ENCODE assay signal across 1 cellular context in the genomic region with DNA sequence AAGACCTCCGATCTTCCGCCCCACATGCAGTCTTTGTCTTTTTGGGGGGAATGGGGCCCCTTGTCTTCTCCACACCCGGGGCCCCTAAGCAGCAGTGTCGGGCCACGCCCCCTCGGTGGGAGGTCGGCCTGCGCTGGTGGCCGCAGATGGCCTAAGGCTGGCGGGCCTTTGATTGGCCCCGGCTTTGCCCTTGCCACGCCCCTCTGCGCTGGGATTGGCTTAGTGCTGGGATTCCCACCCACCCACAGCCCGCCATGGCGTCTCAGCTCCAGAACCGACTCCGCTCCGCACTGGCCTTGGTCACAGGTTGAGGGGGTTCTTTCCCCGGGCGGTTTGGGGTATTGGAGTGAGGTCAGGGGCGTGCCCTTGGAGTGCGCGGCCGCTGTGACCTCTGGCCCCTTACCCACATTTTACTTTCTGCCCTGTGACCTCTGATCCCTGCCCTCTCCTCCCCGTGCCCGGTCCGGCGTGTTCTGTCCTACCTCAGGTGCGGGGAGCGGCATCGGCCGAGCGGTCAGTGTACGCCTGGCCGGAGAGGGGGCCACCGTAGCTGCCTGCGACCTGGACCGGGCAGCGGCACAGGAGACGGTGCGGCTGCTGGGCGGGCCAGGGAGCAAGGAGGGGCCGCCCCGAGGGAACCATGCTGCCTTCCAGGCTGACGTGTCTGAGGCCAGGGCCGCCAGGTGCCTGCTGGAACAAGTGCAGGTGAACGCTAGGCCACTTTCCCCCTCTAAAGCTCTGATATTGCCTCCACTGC.
TF ChIP-seq lines count a peak whose summit lies in the region.

A gene (plus strand): TSS at position 241 of the 757 bp plus-strand sequence. CDS start 14 bp downstream, at position 255.

TF ChIP-seq in HEK293, 187 proteins besides CTCF, POLR2A, EP300 and RAD21 (continued from another document and continues in another):
- TF ChIP-seq, protein P1, sequence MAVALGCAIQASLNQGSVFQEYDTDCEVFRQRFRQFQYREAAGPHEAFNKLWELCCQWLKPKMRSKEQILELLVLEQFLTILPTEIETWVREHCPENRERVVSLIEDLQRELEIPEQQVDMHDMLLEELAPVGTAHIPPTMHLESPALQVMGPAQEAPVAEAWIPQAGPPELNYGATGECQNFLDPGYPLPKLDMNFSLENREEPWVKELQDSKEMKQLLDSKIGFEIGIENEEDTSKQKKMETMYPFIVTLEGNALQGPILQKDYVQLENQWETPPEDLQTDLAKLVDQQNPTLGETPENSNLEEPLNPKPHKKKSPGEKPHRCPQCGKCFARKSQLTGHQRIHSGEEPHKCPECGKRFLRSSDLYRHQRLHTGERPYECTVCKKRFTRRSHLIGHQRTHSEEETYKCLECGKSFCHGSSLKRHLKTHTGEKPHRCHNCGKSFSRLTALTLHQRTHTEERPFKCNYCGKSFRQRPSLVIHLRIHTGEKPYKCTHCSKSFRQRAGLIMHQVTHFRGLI (tag by site-specific recombination; IDR thresholded peaks at IDR 0.05): no peak
- TF ChIP-seq ZNF426 (tag by site-specific recombination; IDR thresholded peaks at IDR 0.05): no peak
- TF ChIP-seq, protein P2, sequence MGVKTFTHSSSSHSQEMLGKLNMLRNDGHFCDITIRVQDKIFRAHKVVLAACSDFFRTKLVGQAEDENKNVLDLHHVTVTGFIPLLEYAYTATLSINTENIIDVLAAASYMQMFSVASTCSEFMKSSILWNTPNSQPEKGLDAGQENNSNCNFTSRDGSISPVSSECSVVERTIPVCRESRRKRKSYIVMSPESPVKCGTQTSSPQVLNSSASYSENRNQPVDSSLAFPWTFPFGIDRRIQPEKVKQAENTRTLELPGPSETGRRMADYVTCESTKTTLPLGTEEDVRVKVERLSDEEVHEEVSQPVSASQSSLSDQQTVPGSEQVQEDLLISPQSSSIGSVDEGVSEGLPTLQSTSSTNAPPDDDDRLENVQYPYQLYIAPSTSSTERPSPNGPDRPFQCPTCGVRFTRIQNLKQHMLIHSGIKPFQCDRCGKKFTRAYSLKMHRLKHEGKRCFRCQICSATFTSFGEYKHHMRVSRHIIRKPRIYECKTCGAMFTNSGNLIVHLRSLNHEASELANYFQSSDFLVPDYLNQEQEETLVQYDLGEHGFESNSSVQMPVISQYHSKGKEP (tag by site-specific recombination; IDR thresholded peaks at IDR 0.05): no peak
- no peak for TF ChIP-seq ZNF585B (tag by site-specific recombination; IDR thresholded peaks at IDR 0.05)
- TF ChIP-seq ZNF10 (tag by site-specific recombination; IDR thresholded peaks at IDR 0.05): 0 out of 2 replicates have a peak, but pooled peaks have one; percentile 12
- no peak for TF ChIP-seq ZNF202 (tag by site-specific recombination; IDR thresholded peaks at IDR 0.05; ENCODE audit: borderline replicate concordance)
- TF ChIP-seq, protein P3, sequence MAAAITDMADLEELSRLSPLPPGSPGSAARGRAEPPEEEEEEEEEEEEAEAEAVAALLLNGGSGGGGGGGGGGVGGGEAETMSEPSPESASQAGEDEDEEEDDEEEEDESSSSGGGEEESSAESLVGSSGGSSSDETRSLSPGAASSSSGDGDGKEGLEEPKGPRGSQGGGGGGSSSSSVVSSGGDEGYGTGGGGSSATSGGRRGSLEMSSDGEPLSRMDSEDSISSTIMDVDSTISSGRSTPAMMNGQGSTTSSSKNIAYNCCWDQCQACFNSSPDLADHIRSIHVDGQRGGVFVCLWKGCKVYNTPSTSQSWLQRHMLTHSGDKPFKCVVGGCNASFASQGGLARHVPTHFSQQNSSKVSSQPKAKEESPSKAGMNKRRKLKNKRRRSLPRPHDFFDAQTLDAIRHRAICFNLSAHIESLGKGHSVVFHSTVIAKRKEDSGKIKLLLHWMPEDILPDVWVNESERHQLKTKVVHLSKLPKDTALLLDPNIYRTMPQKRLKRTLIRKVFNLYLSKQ (tag by site-specific recombination; IDR thresholded peaks at IDR 0.05; ENCODE audit: borderline replicate concordance): no peak
- TF ChIP-seq, protein P4, sequence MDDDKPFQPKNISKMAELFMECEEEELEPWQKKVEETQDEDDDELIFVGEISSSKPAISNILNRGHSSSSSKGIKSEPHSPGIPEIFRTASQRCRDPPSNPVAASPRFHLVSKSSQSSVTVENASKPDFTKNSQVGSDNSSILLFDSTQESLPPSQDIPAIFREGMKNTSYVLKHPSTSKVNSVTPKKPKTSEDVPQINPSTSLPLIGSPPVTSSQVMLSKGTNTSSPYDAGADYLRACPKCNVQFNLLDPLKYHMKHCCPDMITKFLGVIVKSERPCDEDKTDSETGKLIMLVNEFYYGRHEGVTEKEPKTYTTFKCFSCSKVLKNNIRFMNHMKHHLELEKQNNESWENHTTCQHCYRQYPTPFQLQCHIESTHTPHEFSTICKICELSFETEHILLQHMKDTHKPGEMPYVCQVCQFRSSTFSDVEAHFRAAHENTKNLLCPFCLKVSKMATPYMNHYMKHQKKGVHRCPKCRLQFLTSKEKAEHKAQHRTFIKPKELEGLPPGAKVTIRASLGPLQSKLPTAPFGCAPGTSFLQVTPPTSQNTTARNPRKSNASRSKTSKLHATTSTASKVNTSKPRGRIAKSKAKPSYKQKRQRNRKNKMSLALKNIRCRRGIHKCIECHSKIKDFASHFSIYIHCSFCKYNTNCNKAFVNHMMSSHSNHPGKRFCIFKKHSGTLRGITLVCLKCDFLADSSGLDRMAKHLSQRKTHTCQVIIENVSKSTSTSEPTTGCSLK (tag by site-specific recombination; IDR thresholded peaks at IDR 0.05): no peak
- no peak for TF ChIP-seq MEIS1 (CRISPR knock-in tag; IDR thresholded peaks at IDR 0.05; ENCODE audit: borderline replicate concordance)
- no peak for TF ChIP-seq ZNF175 (tag by site-specific recombination; IDR thresholded peaks at IDR 0.05)
- TF ChIP-seq ZNF354C (tag by site-specific recombination; IDR thresholded peaks at IDR 0.05; ENCODE audit: borderline replicate concordance, low read depth): no peak
- peak; percentile 8; the same call in 1 of the 2 replicates for TF ChIP-seq ZNF596 (tag by site-specific recombination; IDR thresholded peaks at IDR 0.05)
- TF ChIP-seq ZNF112 (tag by site-specific recombination; IDR thresholded peaks at IDR 0.05): no peak
- no peak for TF ChIP-seq ZNF548 (tag by site-specific recombination; IDR thresholded peaks at IDR 0.05)
- TF ChIP-seq ZNF48 (tag by site-specific recombination; IDR thresholded peaks at IDR 0.05): no peak
- peak; percentile 96 for TF ChIP-seq GLIS1 (tag by site-specific recombination; IDR thresholded peaks at IDR 0.05)
- TF ChIP-seq GLIS2 (tag by site-specific recombination; IDR thresholded peaks at IDR 0.05): peak; percentile 97
- TF ChIP-seq YY2 (tag by site-specific recombination; IDR thresholded peaks at IDR 0.05): no peak
- peak; percentile 25; the same call in 1 of the 2 replicates for TF ChIP-seq ZFHX2 (tag by site-specific recombination; conservative IDR thresholded peaks at IDR 0.05)
- no peak for TF ChIP-seq ZNF664 (tag by site-specific recombination; IDR thresholded peaks at IDR 0.05)
- TF ChIP-seq, protein P5, sequence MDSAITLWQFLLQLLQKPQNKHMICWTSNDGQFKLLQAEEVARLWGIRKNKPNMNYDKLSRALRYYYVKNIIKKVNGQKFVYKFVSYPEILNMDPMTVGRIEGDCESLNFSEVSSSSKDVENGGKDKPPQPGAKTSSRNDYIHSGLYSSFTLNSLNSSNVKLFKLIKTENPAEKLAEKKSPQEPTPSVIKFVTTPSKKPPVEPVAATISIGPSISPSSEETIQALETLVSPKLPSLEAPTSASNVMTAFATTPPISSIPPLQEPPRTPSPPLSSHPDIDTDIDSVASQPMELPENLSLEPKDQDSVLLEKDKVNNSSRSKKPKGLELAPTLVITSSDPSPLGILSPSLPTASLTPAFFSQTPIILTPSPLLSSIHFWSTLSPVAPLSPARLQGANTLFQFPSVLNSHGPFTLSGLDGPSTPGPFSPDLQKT (IDR thresholded peaks at IDR 0.05; ENCODE audit: borderline replicate concordance, low read depth, low read length): no peak
- no peak for TF ChIP-seq ZNF654 (tag by site-specific recombination; IDR thresholded peaks at IDR 0.05; ENCODE audit: low read depth)
- no peak for TF ChIP-seq ZNF529 (tag by site-specific recombination; IDR thresholded peaks at IDR 0.05; ENCODE audit: insufficient replicate concordance)
- no peak for TF ChIP-seq ZBTB7A (tag by site-specific recombination; IDR thresholded peaks at IDR 0.05; ENCODE audit: low read depth)
- TF ChIP-seq, protein P6, sequence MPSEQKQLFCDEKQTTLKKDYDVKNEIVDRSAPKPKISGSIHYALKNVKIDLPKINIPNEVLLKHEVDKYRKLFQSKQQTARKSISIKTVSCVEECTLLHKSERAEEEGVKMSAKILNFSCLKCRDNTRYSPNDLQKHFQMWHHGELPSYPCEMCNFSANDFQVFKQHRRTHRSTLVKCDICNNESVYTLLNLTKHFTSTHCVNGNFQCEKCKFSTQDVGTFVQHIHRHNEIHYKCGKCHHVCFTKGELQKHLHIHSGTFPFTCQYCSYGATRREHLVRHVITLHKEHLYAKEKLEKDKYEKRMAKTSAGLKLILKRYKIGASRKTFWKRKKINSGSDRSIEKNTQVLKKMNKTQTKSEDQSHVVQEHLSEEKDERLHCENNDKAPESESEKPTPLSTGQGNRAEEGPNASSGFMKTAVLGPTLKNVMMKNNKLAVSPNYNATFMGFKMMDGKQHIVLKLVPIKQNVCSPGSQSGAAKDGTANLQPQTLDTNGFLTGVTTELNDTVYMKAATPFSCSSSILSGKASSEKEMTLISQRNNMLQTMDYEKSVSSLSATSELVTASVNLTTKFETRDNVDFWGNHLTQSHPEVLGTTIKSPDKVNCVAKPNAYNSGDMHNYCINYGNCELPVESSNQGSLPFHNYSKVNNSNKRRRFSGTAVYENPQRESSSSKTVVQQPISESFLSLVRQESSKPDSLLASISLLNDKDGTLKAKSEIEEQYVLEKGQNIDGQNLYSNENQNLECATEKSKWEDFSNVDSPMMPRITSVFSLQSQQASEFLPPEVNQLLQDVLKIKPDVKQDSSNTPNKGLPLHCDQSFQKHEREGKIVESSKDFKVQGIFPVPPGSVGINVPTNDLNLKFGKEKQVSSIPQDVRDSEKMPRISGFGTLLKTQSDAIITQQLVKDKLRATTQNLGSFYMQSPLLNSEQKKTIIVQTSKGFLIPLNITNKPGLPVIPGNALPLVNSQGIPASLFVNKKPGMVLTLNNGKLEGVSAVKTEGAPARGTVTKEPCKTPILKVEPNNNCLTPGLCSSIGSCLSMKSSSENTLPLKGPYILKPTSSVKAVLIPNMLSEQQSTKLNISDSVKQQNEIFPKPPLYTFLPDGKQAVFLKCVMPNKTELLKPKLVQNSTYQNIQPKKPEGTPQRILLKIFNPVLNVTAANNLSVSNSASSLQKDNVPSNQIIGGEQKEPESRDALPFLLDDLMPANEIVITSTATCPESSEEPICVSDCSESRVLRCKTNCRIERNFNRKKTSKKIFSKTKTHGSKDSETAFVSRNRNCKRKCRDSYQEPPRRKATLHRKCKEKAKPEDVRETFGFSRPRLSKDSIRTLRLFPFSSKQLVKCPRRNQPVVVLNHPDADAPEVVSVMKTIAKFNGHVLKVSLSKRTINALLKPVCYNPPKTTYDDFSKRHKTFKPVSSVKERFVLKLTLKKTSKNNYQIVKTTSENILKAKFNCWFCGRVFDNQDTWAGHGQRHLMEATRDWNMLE (tag by site-specific recombination; conservative IDR thresholded peaks at IDR 0.05; ENCODE audit: low read depth): no peak
- TF ChIP-seq, protein P7, sequence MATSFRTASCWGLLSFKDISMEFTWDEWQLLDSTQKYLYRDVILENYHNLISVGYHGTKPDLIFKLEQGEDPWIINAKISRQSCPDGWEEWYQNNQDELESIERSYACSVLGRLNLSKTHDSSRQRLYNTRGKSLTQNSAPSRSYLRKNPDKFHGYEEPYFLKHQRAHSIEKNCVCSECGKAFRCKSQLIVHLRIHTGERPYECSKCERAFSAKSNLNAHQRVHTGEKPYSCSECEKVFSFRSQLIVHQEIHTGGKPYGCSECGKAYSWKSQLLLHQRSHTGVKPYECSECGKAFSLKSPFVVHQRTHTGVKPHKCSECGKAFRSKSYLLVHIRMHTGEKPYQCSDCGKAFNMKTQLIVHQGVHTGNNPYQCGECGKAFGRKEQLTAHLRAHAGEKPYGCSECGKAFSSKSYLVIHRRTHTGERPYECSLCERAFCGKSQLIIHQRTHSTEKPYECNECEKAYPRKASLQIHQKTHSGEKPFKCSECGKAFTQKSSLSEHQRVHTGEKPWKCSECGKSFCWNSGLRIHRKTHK (tag by site-specific recombination; IDR thresholded peaks at IDR 0.05): no peak
- peak; percentile 50 for TF ChIP-seq ZIC2 (tag by site-specific recombination; IDR thresholded peaks at IDR 0.05)
- TF ChIP-seq, protein P8, sequence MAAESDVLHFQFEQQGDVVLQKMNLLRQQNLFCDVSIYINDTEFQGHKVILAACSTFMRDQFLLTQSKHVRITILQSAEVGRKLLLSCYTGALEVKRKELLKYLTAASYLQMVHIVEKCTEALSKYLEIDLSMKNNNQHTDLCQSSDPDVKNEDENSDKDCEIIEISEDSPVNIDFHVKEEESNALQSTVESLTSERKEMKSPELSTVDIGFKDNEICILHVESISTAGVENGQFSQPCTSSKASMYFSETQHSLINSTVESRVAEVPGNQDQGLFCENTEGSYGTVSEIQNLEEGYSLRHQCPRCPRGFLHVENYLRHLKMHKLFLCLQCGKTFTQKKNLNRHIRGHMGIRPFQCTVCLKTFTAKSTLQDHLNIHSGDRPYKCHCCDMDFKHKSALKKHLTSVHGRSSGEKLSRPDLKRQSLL (tag by site-specific recombination; IDR thresholded peaks at IDR 0.05): no peak
- no peak for TF ChIP-seq ZNF292 (tag by site-specific recombination; IDR thresholded peaks at IDR 0.05; ENCODE audit: borderline replicate concordance, low read depth)
- TF ChIP-seq ZNF701 (tag by site-specific recombination; IDR thresholded peaks at IDR 0.05): no peak
- TF ChIP-seq SETDB1 (IDR thresholded peaks at IDR 0.05; ENCODE audit: insufficient read length, low read length): no peak
- TF ChIP-seq KLF16 (tag by site-specific recombination; IDR thresholded peaks at IDR 0.05): no peak
- TF ChIP-seq, protein P9, sequence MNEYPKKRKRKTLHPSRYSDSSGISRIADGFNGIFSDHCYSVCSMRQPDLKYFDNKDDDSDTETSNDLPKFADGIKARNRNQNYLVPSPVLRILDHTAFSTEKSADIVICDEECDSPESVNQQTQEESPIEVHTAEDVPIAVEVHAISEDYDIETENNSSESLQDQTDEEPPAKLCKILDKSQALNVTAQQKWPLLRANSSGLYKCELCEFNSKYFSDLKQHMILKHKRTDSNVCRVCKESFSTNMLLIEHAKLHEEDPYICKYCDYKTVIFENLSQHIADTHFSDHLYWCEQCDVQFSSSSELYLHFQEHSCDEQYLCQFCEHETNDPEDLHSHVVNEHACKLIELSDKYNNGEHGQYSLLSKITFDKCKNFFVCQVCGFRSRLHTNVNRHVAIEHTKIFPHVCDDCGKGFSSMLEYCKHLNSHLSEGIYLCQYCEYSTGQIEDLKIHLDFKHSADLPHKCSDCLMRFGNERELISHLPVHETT (tag by site-specific recombination; IDR thresholded peaks at IDR 0.05): no peak
- TF ChIP-seq, protein P10, sequence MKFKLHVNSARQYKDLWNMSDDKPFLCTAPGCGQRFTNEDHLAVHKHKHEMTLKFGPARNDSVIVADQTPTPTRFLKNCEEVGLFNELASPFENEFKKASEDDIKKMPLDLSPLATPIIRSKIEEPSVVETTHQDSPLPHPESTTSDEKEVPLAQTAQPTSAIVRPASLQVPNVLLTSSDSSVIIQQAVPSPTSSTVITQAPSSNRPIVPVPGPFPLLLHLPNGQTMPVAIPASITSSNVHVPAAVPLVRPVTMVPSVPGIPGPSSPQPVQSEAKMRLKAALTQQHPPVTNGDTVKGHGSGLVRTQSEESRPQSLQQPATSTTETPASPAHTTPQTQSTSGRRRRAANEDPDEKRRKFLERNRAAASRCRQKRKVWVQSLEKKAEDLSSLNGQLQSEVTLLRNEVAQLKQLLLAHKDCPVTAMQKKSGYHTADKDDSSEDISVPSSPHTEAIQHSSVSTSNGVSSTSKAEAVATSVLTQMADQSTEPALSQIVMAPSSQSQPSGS (tag by site-specific recombination; IDR thresholded peaks at IDR 0.05; ENCODE audit: low read depth): no peak
- no peak for TF ChIP-seq ZNF473 (tag by site-specific recombination; IDR thresholded peaks at IDR 0.05)
- TF ChIP-seq KLF8 (tag by site-specific recombination; IDR thresholded peaks at IDR 0.05): no peak; the same call in 1 of the 2 replicates
